8 cellular contexts compared by ENCODE assay signal in the genomic region with DNA sequence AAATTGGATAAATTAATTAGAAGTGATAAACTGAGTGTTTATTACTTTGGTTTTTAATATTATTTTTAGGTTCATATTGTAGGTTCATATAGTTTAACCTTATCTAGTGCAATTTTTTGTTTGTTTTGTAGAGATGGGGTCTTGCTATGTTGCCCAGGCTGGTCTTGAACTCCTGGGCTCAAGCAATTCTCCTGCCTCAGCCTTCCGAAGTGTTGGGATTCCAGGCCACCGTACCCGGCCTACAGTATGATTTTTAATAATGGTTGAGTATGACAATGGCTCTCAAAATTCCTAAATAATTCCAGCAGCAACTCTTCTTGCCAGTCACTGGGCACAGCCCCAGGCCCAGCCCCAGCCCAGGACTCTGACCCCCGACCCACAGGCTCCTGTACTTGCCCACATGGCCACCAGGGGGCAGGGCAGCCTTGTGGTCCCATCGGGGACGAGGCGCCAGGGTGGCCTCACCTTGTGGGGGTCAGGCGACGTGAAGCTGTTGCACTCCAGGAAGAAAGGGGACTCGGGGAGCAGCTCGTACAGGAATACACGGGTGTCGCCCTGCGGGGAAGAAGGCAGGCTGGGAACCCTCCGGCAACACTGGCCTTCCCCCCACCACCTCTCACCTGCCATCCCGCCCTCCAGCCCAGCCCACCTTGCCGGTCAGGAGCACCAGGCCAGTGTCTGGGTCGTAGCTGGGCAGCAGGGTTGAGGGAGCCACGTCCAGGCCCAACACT. TPM values are rescaled to one million over a fixed set of nuclear protein-coding genes. Genes with fewer than 3 reads are reported as not detected.
A peak's percentile ranks its signal among the peaks of the same experiment; 100 is the strongest.
DNase-seq lines count a peak whose midpoint lies in the region; ATAC-seq and TF ChIP-seq lines count a peak whose summit lies in the region.

No MANE protein-coding gene starts in this region.

- no peak overlapping the region for H3K4me3 ChIP-seq in IMR-90 (ENCODE audit: insufficient read depth, low read depth, low read length)
- no peak overlapping the region for H3K4me3 ChIP-seq in naive thymus-derived CD4-positive, alpha-beta T cell (ENCODE audit: low read length)

- 0 out of 2 replicates have a peak overlapping the region, but pooled peaks have one; percentile 23 for H2BK120ac ChIP-seq in IMR-90 (ENCODE audit: low read depth, low read length)

- no peaks in the 10 kb centered on the region for H3K9me3 ChIP-seq in IMR-90 (ENCODE audit: control insufficient read depth, insufficient read depth, low read length)
- H3K9me3 ChIP-seq in naive thymus-derived CD4-positive, alpha-beta T cell (ENCODE audit: control insufficient read depth in 2 of 3, low read length in 3 of 3): no peaks in the 10 kb centered on the region

- H3K27ac Mint-ChIP-seq in naive thymus-derived CD4-positive, alpha-beta T cell: peak overlapping the region in 6 of 9 donors; percentile 37 to 94 (median 62)

- no peak overlapping the region for H2BK20ac ChIP-seq in IMR-90 (ENCODE audit: low read depth, low read length)

- POLR2A ChIA-PET in IMR-90 (lab: Charles Lee; ENCODE audit: unreplicated experiment): no interaction called here
- POLR2A ChIA-PET in naive thymus-derived CD4-positive, alpha-beta T cell (lab: Charles Lee): interaction anchor here (0.6 kb wide), 1 partner anchor 495 kb away, joined by 3 read pairs; no protein-coding TSS in a partner anchor

- dilution Hi-C loops in IMR-90 (cut with HindIII; ENCODE audit: low sequenced_read_pairs, unreplicated experiment): no loop called here

- intact Hi-C loops in IMR-90 (cut with micrococcal nuclease): loop anchor here (1.0 kb wide), 1 partner anchor 43 kb away; no protein-coding TSS in a partner anchor
- intact Hi-C loops in naive thymus-derived CD4-positive, alpha-beta T cell (cut with micrococcal nuclease): loop anchor here (1.0 to 10.0 kb wide), 8 partner anchors 43 to 716 kb away; a partner anchor contains a TSS

- H3K9ac ChIP-seq in IMR-90 (ENCODE audit: low read depth, low read length): no peak overlapping the region

- CTCF ChIA-PET in IMR-90 (lab: Yijun Ruan, JAX): interaction anchor here (0.8 to 1.4 kb wide), 5 partner anchors 16 to 44 kb away, joined by 3 to 7 read pairs (median 4); no protein-coding TSS in a partner anchor
- CTCF ChIA-PET in naive thymus-derived CD4-positive, alpha-beta T cell (lab: Charles Lee): interaction anchor here (0.7 to 0.9 kb wide), 5 partner anchors 44 to 189 kb away, joined by 3 to 4 read pairs (median 3); no protein-coding TSS in a partner anchor

- H2BK5ac ChIP-seq in IMR-90 (ENCODE audit: low read depth, low read length, poor library complexity, severe bottlenecking): no peak overlapping the region

- peak; percentile 59 for DNase-seq in CD1c-positive myeloid dendritic cell (ENCODE audit: extremely low spot score)
- DNase-seq in IMR-90: no peak
- peak; percentile 51 to 59 for DNase-seq in activated CD4-positive, alpha-beta T cell treated with anti-CD3 and anti-CD28 coated beads, Interleukin-2, amount 50 U/mL, for 24 hours (ENCODE audit: low read depth in 1 of 2, low spot score in 1 of 2)
- DNase-seq in effector CD4-positive, alpha-beta T cell: peak; percentile 58
- DNase-seq in naive thymus-derived CD4-positive, alpha-beta T cell: peak; percentile 43 to 76 (median 61)
- DNase-seq in stimulated activated naive CD4-positive, alpha-beta T cell treated with Interleukin-2 at 50 U/mL for 16 hours (lab: John Stamatoyannopoulos, UW): peak; percentile 62
- no peak for DNase-seq in pons (ENCODE audit: low spot score)

- no peak overlapping the region for H3K18ac ChIP-seq in IMR-90 (ENCODE audit: low read depth, low read length)

- peaks cover 0 to 11% (median 0%) of the 10 kb centered on the region in 7 donors for H3K4me1 Mint-ChIP-seq in naive thymus-derived CD4-positive, alpha-beta T cell

- H3K27me3 Mint-ChIP-seq in naive thymus-derived CD4-positive, alpha-beta T cell: no peaks in the 10 kb centered on the region

- in situ Hi-C loops in IMR-90 (cut with MboI; ENCODE audit: low sequenced_read_pairs): no loop called here

- peaks cover 4% of the 10 kb centered on the region; the same call in 1 of the 2 replicates for H4K20me1 ChIP-seq in IMR-90 (ENCODE audit: insufficient read depth, low read length)

- H4K91ac ChIP-seq in IMR-90 (ENCODE audit: insufficient read depth, low read depth, low read length): no peak overlapping the region

- no peaks in the 10 kb centered on the region for H3K9me1 ChIP-seq in IMR-90 (ENCODE audit: insufficient read depth, low read length)

- H3K4me2 ChIP-seq in IMR-90 (ENCODE audit: low read depth, low read length): no peak overlapping the region

- no peaks in the 10 kb centered on the region for H3K79me1 ChIP-seq in IMR-90 (ENCODE audit: low read depth in 1 of 2, low read length in 2 of 2)

- no peak overlapping the region for H3K56ac ChIP-seq in IMR-90 (ENCODE audit: extremely low read depth, insufficient read depth, low read length)

- no peak for TF ChIP-seq POLR2A in IMR-90 (IDR thresholded peaks at IDR 0.05; ENCODE audit: low read depth, low read length)

- H3K9me3 Mint-ChIP-seq in naive thymus-derived CD4-positive, alpha-beta T cell: no peaks in the 10 kb centered on the region

- peak overlapping the region; percentile 72 for H2AK9ac ChIP-seq in IMR-90 (replicated peaks; ENCODE audit: low read depth, low read length, poor library complexity)

- peak overlapping the region; percentile 17 for H2AK5ac ChIP-seq in IMR-90 (ENCODE audit: low read depth, low read length)

- H2BK15ac ChIP-seq in IMR-90 (ENCODE audit: low read depth, low read length): no peak overlapping the region; the same call in 2 of the 3 replicates

- H3K14ac ChIP-seq in IMR-90 (replicated peaks; ENCODE audit: low read depth, low read length): no peak overlapping the region

- H3K23ac ChIP-seq in IMR-90 (ENCODE audit: low read depth, low read length): no peak overlapping the region

- 15% methylated on average over 15 of the region's 19 CpGs; no CpG with 5 or more reads in 1 of the 2 experiments for WGBS in IMR-90 (ENCODE audit: extremely low coverage in 2 of 2, insufficient read length in 1 of 2), 2 experiments

- TF ChIP-seq CTCF in IMR-90 (conservative IDR thresholded peaks at IDR 0.05; ENCODE audit: low read depth, low read length): peak; percentile 83

- H3K4me1 ChIP-seq in IMR-90 (ENCODE audit: control insufficient read depth, insufficient read depth, low read length): peaks cover 1% of the 10 kb centered on the region; the same call in 1 of the 2 replicates
- H3K4me1 ChIP-seq in naive thymus-derived CD4-positive, alpha-beta T cell (ENCODE audit: control insufficient read depth in 2 of 2, insufficient read depth in 2 of 2, low read length in 2 of 2): no peaks in the 10 kb centered on the region

- no peak overlapping the region for H3K4me3 Mint-ChIP-seq in naive thymus-derived CD4-positive, alpha-beta T cell

- H3K4ac ChIP-seq in IMR-90 (ENCODE audit: low read depth, low read length): no peak overlapping the region; the same call in 1 of the 2 replicates

- no TSS peak for BruUV-seq in IMR-90 (replicated peaks; lab: Mats Ljungman, UMichigan)

- no peak overlapping the region for H4K8ac ChIP-seq in IMR-90 (ENCODE audit: low read depth in 2 of 2, low read length in 2 of 2)

- H3K36me3 Mint-ChIP-seq in naive thymus-derived CD4-positive, alpha-beta T cell: peaks cover 3 to 17% (median 7%) of the 10 kb centered on the region in 5 donors

- TF ChIP-seq RAD21 in IMR-90 (IDR thresholded peaks at IDR 0.05; ENCODE audit: low read length): peak; percentile 88

- no peaks in the 10 kb centered on the region for H3K27me3 ChIP-seq in IMR-90 (ENCODE audit: control insufficient read depth, insufficient read depth, low read length)
- no peaks in the 10 kb centered on the region for H3K27me3 ChIP-seq in naive thymus-derived CD4-positive, alpha-beta T cell (ENCODE audit: control insufficient read depth in 2 of 2, insufficient read depth in 2 of 2, low read length in 2 of 2)

- ATAC-seq in IMR-90 (ENCODE audit: low read depth): peak; percentile 94
- ATAC-seq in naive thymus-derived CD4-positive, alpha-beta T cell: peak; percentile 81
- ATAC-seq in HG02870 (IDR thresholded peaks at IDR 0.05; ENCODE audit: unreplicated experiment): no peak

- H2AFZ ChIP-seq in IMR-90 (replicated peaks; ENCODE audit: low read length, poor library complexity): peak overlapping the region; percentile 72

- H3K36me3 ChIP-seq in IMR-90 (ENCODE audit: control insufficient read depth, insufficient read depth, low read length): peaks cover 4% of the 10 kb centered on the region; the same call in 1 of the 2 replicates
- H3K36me3 ChIP-seq in naive thymus-derived CD4-positive, alpha-beta T cell (ENCODE audit: control insufficient read depth in 2 of 3, insufficient read depth in 3 of 3, low read length in 3 of 3): peaks cover 4 to 85% (median 12%) of the 10 kb centered on the region in 3 experiments

- no peak overlapping the region for H4K5ac ChIP-seq in IMR-90 (ENCODE audit: low read depth, low read length)

- H3K27ac ChIP-seq in IMR-90 (ENCODE audit: insufficient read depth, low read length): no peak overlapping the region
- no peak overlapping the region for H3K27ac ChIP-seq in naive thymus-derived CD4-positive, alpha-beta T cell (ENCODE audit: low read depth, low read length)

RNA-seq across cellular contexts. Expression of a gene that starts 7.9 kb away (rescaled TPM):
- 17.9 and 25.6 TPM in 2 replicates for total RNA-seq in IMR-90 (2012; rRNA removed)
- polyA plus RNA-seq in IMR-90 (2012; rRNA removed): 48.4 and 69.5 TPM in 2 replicates
- polyA plus RNA-seq in IMR-90 (2012; cell fraction: cytosol; rRNA removed): 84.0 and 105 TPM in 2 replicates
- 70.0 and 101 TPM in 2 replicates for polyA plus RNA-seq in IMR-90 (2012; cell fraction: nucleus; rRNA removed; ENCODE audit: low replicate concordance)
- 10 to 100 TPM; 34.1 to 46.2 (median 45.0) TPM for total RNA-seq in naive thymus-derived CD4-positive, alpha-beta T cell
- polyA plus RNA-seq in naive thymus-derived CD4-positive, alpha-beta T cell: 10 to 100 TPM; 34.6 to 45.8 TPM

RNA-seq across cellular contexts. Expression of a gene that starts 12.7 kb away (rescaled TPM):
- 9.3 and 10.3 TPM in 2 replicates for total RNA-seq in IMR-90 (2012; rRNA removed)
- 83.8 and 87.2 TPM in 2 replicates for polyA plus RNA-seq in IMR-90 (2012; rRNA removed)
- 83.6 and 183 TPM in 2 replicates for polyA plus RNA-seq in IMR-90 (2012; cell fraction: cytosol; rRNA removed)
- 42.8 and 134 TPM in 2 replicates for polyA plus RNA-seq in IMR-90 (2012; cell fraction: nucleus; rRNA removed; ENCODE audit: low replicate concordance)
- total RNA-seq in naive thymus-derived CD4-positive, alpha-beta T cell: 1 to 10 TPM in 1 of 5 experiments, under 1 TPM in 3, not detected in 1; 0.24 to 1.3 (median 0.45) TPM
- under 1 TPM; 0.13 to 0.18 TPM for polyA plus RNA-seq in naive thymus-derived CD4-positive, alpha-beta T cell

RNA-seq across cellular contexts. Expression of a gene that starts 43.1 kb away (rescaled TPM):
- 0.36 and 0.56 TPM in 2 replicates for total RNA-seq in IMR-90 (2012; rRNA removed)
- 8.4 and 9.0 TPM in 2 replicates for polyA plus RNA-seq in IMR-90 (2012; rRNA removed)
- 6.1 and 12.6 TPM in 2 replicates for polyA plus RNA-seq in IMR-90 (2012; cell fraction: cytosol; rRNA removed)
- 15.5 and 36.4 TPM in 2 replicates for polyA plus RNA-seq in IMR-90 (2012; cell fraction: nucleus; rRNA removed; ENCODE audit: low replicate concordance)
- under 1 TPM in 1 of 5 experiments, not detected in 4; 0.53 TPM for total RNA-seq in naive thymus-derived CD4-positive, alpha-beta T cell
- polyA plus RNA-seq in naive thymus-derived CD4-positive, alpha-beta T cell: not detected

RNA-seq across cellular contexts. Expression of a gene that starts 57.4 kb away (rescaled TPM):
- 6.3 and 7.8 TPM in 2 replicates for total RNA-seq in IMR-90 (2012; rRNA removed)
- 23.6 and 26.7 TPM in 2 replicates for polyA plus RNA-seq in IMR-90 (2012; rRNA removed)
- 4.2 and 9.3 TPM in 2 replicates for polyA plus RNA-seq in IMR-90 (2012; cell fraction: cytosol; rRNA removed)
- polyA plus RNA-seq in IMR-90 (2012; cell fraction: nucleus; rRNA removed; ENCODE audit: low replicate concordance): 135 and 301 TPM in 2 replicates
- total RNA-seq in naive thymus-derived CD4-positive, alpha-beta T cell: 100 to 1,000 TPM; 114 to 572 (median 165) TPM
- 10 to 100 TPM; 29.6 to 62.5 TPM for polyA plus RNA-seq in naive thymus-derived CD4-positive, alpha-beta T cell

Comparison
In these comparisons a context has a peak if more than half of its experiments do, and no peak if none do; other contexts are left out.
1. DNase-seq: peak in CD1c-positive myeloid dendritic cell (single experiment), activated CD4-positive, alpha-beta T cell treated with anti-CD3 and anti-CD28 coated beads, Interleukin-2, amount 50 U/mL, for 24 hours (2 of 2), effector CD4-positive, alpha-beta T cell (single experiment), naive thymus-derived CD4-positive, alpha-beta T cell (9 of 9) and stimulated activated naive CD4-positive, alpha-beta T cell treated with Interleukin-2 at 50 U/mL for 16 hours (single experiment); none in IMR-90 (single experiment) and pons (single experiment).